In the genomic region with DNA sequence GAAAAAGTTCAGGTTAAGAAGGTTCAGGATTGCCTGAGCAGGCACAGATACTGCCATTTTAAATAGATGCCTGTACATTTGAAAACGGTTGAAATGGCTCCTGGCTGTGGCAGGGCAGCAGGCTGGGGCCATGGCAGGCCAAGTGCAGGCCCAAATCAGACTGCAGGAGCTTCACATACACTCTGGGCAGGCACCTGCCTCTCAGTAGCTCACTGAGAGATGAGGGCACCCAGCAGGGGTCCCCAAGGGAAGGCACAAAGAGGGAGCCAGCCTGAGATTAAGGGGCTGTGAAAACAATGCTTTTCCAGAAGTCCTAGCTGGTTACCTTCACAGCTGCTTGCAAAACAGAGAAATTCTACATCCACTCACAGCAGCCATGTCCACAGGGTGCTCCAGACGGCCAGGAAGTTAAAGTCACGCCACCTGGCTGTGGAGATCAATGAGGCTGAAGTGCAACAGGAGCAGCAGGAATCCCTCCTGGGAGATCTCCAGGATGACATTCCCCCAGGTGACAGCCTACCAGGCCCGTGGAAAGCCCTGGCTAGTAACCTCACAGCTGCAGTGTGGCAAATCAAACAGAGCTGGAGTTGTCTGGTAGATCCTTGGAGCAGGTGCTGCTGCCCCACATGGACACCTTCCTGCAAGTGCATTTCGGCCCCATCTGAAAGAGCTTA, we compare ENCODE assay signal across 26 cellular contexts. TPM values are rescaled to one million over a fixed set of nuclear protein-coding genes. Genes with fewer than 3 reads are reported as not detected.
DNase-seq lines count a peak whose midpoint lies in the region; ATAC-seq and TF ChIP-seq lines count a peak whose summit lies in the region.
"Had no signal": no experiment of that assay in that cellular context is flagged by ENCODE, and none has a peak within 500 bp of the region (broad histone marks: within the 10 kb centered on the region; RNA-seq: fewer than 3 reads in every experiment).

No MANE protein-coding gene starts in this region.

- H3K27ac ChIP-seq in HCT116 (ENCODE audit: low read depth, low read length): no peak overlapping the region
- no peak overlapping the region for H3K27ac ChIP-seq in endodermal cell (ENCODE audit: low read depth, low read length)
- H3K27ac ChIP-seq: SJSA1, transverse colon, WERI-Rb-1 had no signal

- POLR2A ChIA-PET in HCT116 (lab: Charles Lee): no interaction called here

- CTCF ChIA-PET in HCT116 (lab: Charles Lee): interaction anchor here (0.8 to 1.5 kb wide), 6 partner anchors 9 to 69 kb away, joined by 3 to 6 read pairs (median 3); no protein-coding TSS in a partner anchor

- no peaks in the 10 kb centered on the region for H3K9me2 ChIP-seq in HCT116 (ENCODE audit: insufficient read depth)

- peaks cover 5% of the 10 kb centered on the region in 2 experiments; a peak in 2 of 4 replicates for H3K9me3 ChIP-seq in HCT116 (ENCODE audit: control insufficient read depth in 1 of 2, insufficient read depth in 1 of 2, low read depth in 1 of 2, low read length in 2 of 2)
- no peaks in the 10 kb centered on the region for H3K9me3 ChIP-seq in endodermal cell (ENCODE audit: control insufficient read depth, low read length)

- DNase-seq in COR-L47 (lab: John Stamatoyannopoulos, UW) (peak; percentile 13), HCT116 (ENCODE audit: low read depth, low spot score) (no peak), NCI-H2171 (lab: John Stamatoyannopoulos, UW) (peak; percentile 12), endodermal cell (peak; percentile 72), NCI-H748 treated with DMSO at 0.1 percent for 48 hours (lab: John Stamatoyannopoulos, UW) (no peak), chondrocyte (ENCODE audit: low spot score) (no peak), foreskin fibroblast (no peak), GM10266 (ENCODE audit: extremely low spot score) (no peak)
- DNase-seq: activated CD8-positive, alpha-beta T cell treated with anti-CD3 and anti-CD28 coated beads for 36 hours; activated naive CD8-positive, alpha-beta T cell treated with anti-CD3 and anti-CD28 coated beads, Interleukin-2, amount 10 ng/mL, durations not matched to agents 7 days and 5 days; activated T-cell treated with anti-CD3 and anti-CD28 coated beads, Interleukin-2, amount 50 U/mL, for 72 hours; CD4-positive, CD25-positive, alpha-beta regulatory T cell; GOT3; hippocampal formation; mammary epithelial cell; naive B cell; NCI-H1105 treated with DMSO at 0.1 percent for 48 hours; stimulated activated CD4-positive, alpha-beta T cell treated with anti-CD3 and anti-CD28 coated beads, Interleukin-1b, Interleukin-23, amount 100 ng/mL, for 48 hours; T-helper 2 cell; transverse colon; WERI-Rb-1 had no signal

- H3K27ac Mint-ChIP-seq in endodermal cell: no peak overlapping the region
- H3K27ac Mint-ChIP-seq in chondrocyte (ENCODE audit: unreplicated experiment): no peak overlapping the region
- H3K27ac Mint-ChIP-seq: activated CD8-positive, alpha-beta T cell treated with anti-CD3 and anti-CD28 coated beads for 36 hours; activated naive CD8-positive, alpha-beta T cell treated with anti-CD3 and anti-CD28 coated beads, Interleukin-2, amount 10 ng/mL, durations not matched to agents 7 days and 5 days; activated T-cell treated with anti-CD3 and anti-CD28 coated beads, Interleukin-2, amount 50 U/mL, for 72 hours; brain; CD4-positive, CD25-positive, alpha-beta regulatory T cell; naive B cell; stimulated activated naive CD8-positive, alpha-beta T cell treated with anti-CD3 and anti-CD28 coated beads, Interleukin-15, Interleukin-2, amounts not matched to agents 100 ng/mL and 50 ng/mL, for 24 hours had no signal

- no peak overlapping the region for H2AFZ ChIP-seq in HCT116 (ENCODE audit: low read depth, low read length, poor library complexity, severe bottlenecking)

- H3K4me1 ChIP-seq in HCT116 (ENCODE audit: control insufficient read depth in 1 of 2, insufficient read depth in 2 of 2, low read length in 2 of 2) (no peaks in the 10 kb centered on the region), endodermal cell (ENCODE audit: control insufficient read depth, insufficient read depth, low read length) (no peaks in the 10 kb centered on the region)
- H3K4me1 ChIP-seq: SJSA1, transverse colon had no signal

- RAD21 ChIA-PET in HCT116 (lab: Charles Lee; ENCODE audit: low non-redundant PET in 1 of 2, low total read pairs in 2 of 2, uncharacterized antibody in 2 of 2, unreplicated experiment in 2 of 2): no interaction called here

- H3K4me3 ChIP-seq in HCT116 (replicated peaks in 1 of 2; ENCODE audit: low read depth in 1 of 2, low read length in 2 of 2) (no peak overlapping the region), endodermal cell (ENCODE audit: low read length) (no peak overlapping the region), foreskin fibroblast (ENCODE audit: low read depth in 1 of 2, low read length in 2 of 2) (no peak overlapping the region)
- H3K4me3 ChIP-seq: SJSA1, transverse colon had no signal

- H3K79me2 ChIP-seq in HCT116 (ENCODE audit: insufficient read depth, low read length): no peaks in the 10 kb centered on the region

- TF ChIP-seq RAD21 in HCT116 (IDR thresholded peaks at IDR 0.05; ENCODE audit: low read depth): 0 out of 2 replicates have a peak, but pooled peaks have one; percentile 12

- ATAC-seq in HCT116: peak; percentile 30; the same call in 1 of the 2 replicates
- ATAC-seq: activated CD8-positive, alpha-beta T cell treated with anti-CD3 and anti-CD28 coated beads for 36 hours; activated T-cell treated with anti-CD3 and anti-CD28 coated beads, Interleukin-2, amount 50 U/mL, for 72 hours had no signal

- H3K27me3 ChIP-seq in HCT116 (ENCODE audit: insufficient read depth, low read length) (no peaks in the 10 kb centered on the region), endodermal cell (ENCODE audit: control insufficient read depth, insufficient read depth, low read length, poor library complexity, severe bottlenecking) (peaks cover 6% of the 10 kb centered on the region)
- H3K27me3 ChIP-seq: SJSA1, transverse colon had no signal

- intact Hi-C loops in HCT116 (cut with micrococcal nuclease): no loop called here

- WGBS in endodermal cell (ENCODE audit: insufficient coverage in 1 of 2, insufficient read length in 1 of 2), 2 experiments: 54 to 75% methylated on average over 2 to 5 of the region's 5 CpGs

- TF ChIP-seq CTCF in HCT116 (IDR thresholded peaks at IDR 0.05 in 2 of 3, conservative IDR thresholded peaks at IDR 0.05 in 1 of 3; ENCODE audit: borderline replicate concordance in 1 of 3, insufficient read depth in 1 of 3, low read depth in 2 of 3, low read length in 2 of 3): 0 out of 6 replicates have a peak, but pooled peaks of 2 of the 3 experiments have one; percentile 1 to 9
- TF ChIP-seq CTCF in endodermal cell (conservative IDR thresholded peaks at IDR 0.05): peak; percentile 49
- TF ChIP-seq CTCF in chondrocyte (IDR thresholded peaks at IDR 0.05): no peak
- no peak for TF ChIP-seq CTCF in foreskin fibroblast (IDR thresholded peaks at IDR 0.05; ENCODE audit: low read depth, low read length)
- no peak for TF ChIP-seq CTCF in GM10266 (IDR thresholded peaks at IDR 0.05; ENCODE audit: control insufficient read depth, insufficient read depth, low read depth, missing control alignments)

- H3K9me3 Mint-ChIP-seq in endodermal cell: peaks cover 19% of the 10 kb centered on the region
- H3K9me3 Mint-ChIP-seq in chondrocyte (ENCODE audit: low read depth): peaks cover 9% of the 10 kb centered on the region

- H3K9ac ChIP-seq in HCT116 (ENCODE audit: low read length) (no peak overlapping the region), endodermal cell (ENCODE audit: extremely low read depth, low read length, poor library complexity, severe bottlenecking) (no peak overlapping the region)

- H3K36me3 Mint-ChIP-seq in endodermal cell (ENCODE audit: low read depth) (no peaks in the 10 kb centered on the region), chondrocyte (ENCODE audit: low read depth) (peaks cover 4% of the 10 kb centered on the region)
- H3K36me3 Mint-ChIP-seq: activated naive CD8-positive, alpha-beta T cell treated with anti-CD3 and anti-CD28 coated beads, Interleukin-2, amount 10 ng/mL, durations not matched to agents 7 days and 5 days had no signal

- H3K4me3 Mint-ChIP-seq in endodermal cell: no peak overlapping the region
- no peak overlapping the region for H3K4me3 Mint-ChIP-seq in chondrocyte (ENCODE audit: unreplicated experiment)
- H3K4me3 Mint-ChIP-seq: activated CD8-positive, alpha-beta T cell treated with anti-CD3 and anti-CD28 coated beads for 36 hours; activated naive CD8-positive, alpha-beta T cell treated with anti-CD3 and anti-CD28 coated beads, Interleukin-2, amount 10 ng/mL, durations not matched to agents 7 days and 5 days; activated T-cell treated with anti-CD3 and anti-CD28 coated beads, Interleukin-2, amount 50 U/mL, for 72 hours; brain; CD4-positive, CD25-positive, alpha-beta regulatory T cell; naive B cell; stimulated activated naive CD8-positive, alpha-beta T cell treated with anti-CD3 and anti-CD28 coated beads, Interleukin-15, Interleukin-2, amounts not matched to agents 100 ng/mL and 50 ng/mL, for 24 hours had no signal

- H3K27me3 Mint-ChIP-seq in endodermal cell (ENCODE audit: insufficient read depth) (peaks cover 29% of the 10 kb centered on the region), chondrocyte (ENCODE audit: low read depth) (no peaks in the 10 kb centered on the region)
- H3K27me3 Mint-ChIP-seq: activated CD8-positive, alpha-beta T cell treated with anti-CD3 and anti-CD28 coated beads for 36 hours had no signal

- H3K36me3 ChIP-seq in HCT116 (ENCODE audit: control insufficient read depth in 1 of 2, insufficient read depth in 2 of 2, low read length in 2 of 2): no peaks in the 10 kb centered on the region
- no peaks in the 10 kb centered on the region for H3K36me3 ChIP-seq in endodermal cell (ENCODE audit: control insufficient read depth, insufficient read depth, low read length)
- H3K36me3 ChIP-seq: SJSA1, transverse colon, WERI-Rb-1 had no signal

- no peaks in the 10 kb centered on the region for H4K20me1 ChIP-seq in HCT116 (ENCODE audit: insufficient read depth)

- TF ChIP-seq POLR2A in HCT116 (IDR thresholded peaks at IDR 0.05; ENCODE audit: borderline replicate concordance, extremely low read depth, insufficient read depth, insufficient read length): no peak

- BruUV-seq in HCT116 (replicated peaks; lab: Mats Ljungman, UMichigan): no TSS peak

- H3K4me2 ChIP-seq in HCT116 (ENCODE audit: low read length): no peak overlapping the region

- H3K4me1 Mint-ChIP-seq in endodermal cell: peaks cover 9% of the 10 kb centered on the region
- H3K4me1 Mint-ChIP-seq in chondrocyte (ENCODE audit: low read depth): no peaks in the 10 kb centered on the region
- H3K4me1 Mint-ChIP-seq: activated naive CD8-positive, alpha-beta T cell treated with anti-CD3 and anti-CD28 coated beads, Interleukin-2, amount 10 ng/mL, durations not matched to agents 7 days and 5 days; brain; CD4-positive, CD25-positive, alpha-beta regulatory T cell; naive B cell had no signal

RNA-seq across cellular contexts. Expression of gene RAET1E, which starts 6.2 kb away (rescaled TPM):
- total RNA-seq in HCT116 (2021; ENCODE audit: unreplicated experiment) (3.9 TPM), endodermal cell (not detected), chondrocyte (not detected in 3 replicates)
- polyA plus RNA-seq in HCT116 (2012): 2.0 and 3.5 TPM in 2 replicates
- polyA plus RNA-seq in endodermal cell (2013, experiment 1 of 2): not detected
- not detected for polyA plus RNA-seq in endodermal cell (2013, experiment 2 of 2)
- total RNA-seq: activated CD8-positive, alpha-beta T cell treated with anti-CD3 and anti-CD28 coated beads for 36 hours; activated naive CD8-positive, alpha-beta T cell treated with anti-CD3 and anti-CD28 coated beads, Interleukin-2, amount 10 ng/mL, durations not matched to agents 7 days and 5 days; activated T-cell treated with anti-CD3 and anti-CD28 coated beads, Interleukin-2, amount 50 U/mL, for 72 hours; CD4-positive, CD25-positive, alpha-beta regulatory T cell; fibroblast of villous mesenchyme; kidney epithelial cell; SJSA1; transverse colon had no signal
- polyA plus RNA-seq: CD4-positive, CD25-positive, alpha-beta regulatory T cell had no signal

RNA-seq across cellular contexts. Expression of gene RAET1G, which starts 18.8 kb away (rescaled TPM):
- 0.37 TPM for total RNA-seq in HCT116 (2021; ENCODE audit: unreplicated experiment)
- polyA plus RNA-seq in HCT116 (2012): 1.3 and 1.5 TPM in 2 replicates
- not detected for total RNA-seq in endodermal cell
- not detected for polyA plus RNA-seq in endodermal cell (2013, experiment 1 of 2)
- not detected for polyA plus RNA-seq in endodermal cell (2013, experiment 2 of 2)
- total RNA-seq in chondrocyte: 0.51 to 0.60 TPM (median 0.54 TPM) in 3 replicates
- total RNA-seq: activated CD8-positive, alpha-beta T cell treated with anti-CD3 and anti-CD28 coated beads for 36 hours; activated naive CD8-positive, alpha-beta T cell treated with anti-CD3 and anti-CD28 coated beads, Interleukin-2, amount 10 ng/mL, durations not matched to agents 7 days and 5 days; activated T-cell treated with anti-CD3 and anti-CD28 coated beads, Interleukin-2, amount 50 U/mL, for 72 hours; kidney epithelial cell; transverse colon had no signal
- polyA plus RNA-seq: CD4-positive, CD25-positive, alpha-beta regulatory T cell had no signal

RNA-seq across cellular contexts. Expression of gene ULBP2, which starts 37.7 kb away (rescaled TPM):
- 10.2 TPM for total RNA-seq in HCT116 (2021; ENCODE audit: unreplicated experiment)
- 20.2 and 22.8 TPM in 2 replicates for polyA plus RNA-seq in HCT116 (2012)
- total RNA-seq in endodermal cell: under 1 TPM in 1 of 2 donors, not detected in 1; 0.20 TPM
- polyA plus RNA-seq in endodermal cell (2013, experiment 1 of 2): 0.78 TPM
- polyA plus RNA-seq in endodermal cell (2013, experiment 2 of 2): 0.58 TPM
- total RNA-seq in chondrocyte: 7.7 to 15.1 TPM (median 13.9 TPM) in 3 replicates
- total RNA-seq: transverse colon had no signal

RNA-seq across cellular contexts. Expression of gene LRP11, which starts 39.9 kb away (rescaled TPM):
- 27.8 TPM for total RNA-seq in HCT116 (2021; ENCODE audit: unreplicated experiment)
- polyA plus RNA-seq in HCT116 (2012): 14.6 and 14.8 TPM in 2 replicates
- 1 to 10 TPM; 3.6 to 6.0 TPM for total RNA-seq in endodermal cell
- polyA plus RNA-seq in endodermal cell (2013, experiment 1 of 2): 14.1 TPM
- 13.2 TPM for polyA plus RNA-seq in endodermal cell (2013, experiment 2 of 2)
- 61.4 to 81.7 TPM (median 61.9 TPM) in 3 replicates for total RNA-seq in chondrocyte

RNA-seq across cellular contexts. Expression of gene ULBP1, which starts 59.7 kb away (rescaled TPM):
- total RNA-seq in HCT116 (2021; ENCODE audit: unreplicated experiment) (12.4 TPM), endodermal cell (under 1 TPM; 0.31 to 0.55 TPM), chondrocyte (2.8 to 29.8 TPM (median 29.8 TPM) in 3 replicates)
- 6.2 and 8.7 TPM in 2 replicates for polyA plus RNA-seq in HCT116 (2012)
- polyA plus RNA-seq in endodermal cell (2013, experiment 1 of 2): 4.0 TPM
- 2.5 TPM for polyA plus RNA-seq in endodermal cell (2013, experiment 2 of 2)
- total RNA-seq: transverse colon had no signal
- polyA plus RNA-seq: CD4-positive, CD25-positive, alpha-beta regulatory T cell had no signal

Comparison
In these comparisons a context has a peak if more than half of its experiments do, and no peak if none do; other contexts are left out.
1. DNase-seq: peak in COR-L47 (single experiment), NCI-H2171 (single experiment) and endodermal cell (single experiment); none in HCT116 (single experiment), NCI-H748 treated with DMSO at 0.1 percent for 48 hours (single experiment), chondrocyte (single experiment), foreskin fibroblast (0 of 2) and GM10266 (single experiment).
2. CTCF ChIP-seq: peak in HCT116 (2 of 3) and endodermal cell (single experiment); none in chondrocyte (single experiment), foreskin fibroblast (single experiment) and GM10266 (single experiment).